Comparison of ENCODE assay signal across 7 cellular contexts in the genomic region with DNA sequence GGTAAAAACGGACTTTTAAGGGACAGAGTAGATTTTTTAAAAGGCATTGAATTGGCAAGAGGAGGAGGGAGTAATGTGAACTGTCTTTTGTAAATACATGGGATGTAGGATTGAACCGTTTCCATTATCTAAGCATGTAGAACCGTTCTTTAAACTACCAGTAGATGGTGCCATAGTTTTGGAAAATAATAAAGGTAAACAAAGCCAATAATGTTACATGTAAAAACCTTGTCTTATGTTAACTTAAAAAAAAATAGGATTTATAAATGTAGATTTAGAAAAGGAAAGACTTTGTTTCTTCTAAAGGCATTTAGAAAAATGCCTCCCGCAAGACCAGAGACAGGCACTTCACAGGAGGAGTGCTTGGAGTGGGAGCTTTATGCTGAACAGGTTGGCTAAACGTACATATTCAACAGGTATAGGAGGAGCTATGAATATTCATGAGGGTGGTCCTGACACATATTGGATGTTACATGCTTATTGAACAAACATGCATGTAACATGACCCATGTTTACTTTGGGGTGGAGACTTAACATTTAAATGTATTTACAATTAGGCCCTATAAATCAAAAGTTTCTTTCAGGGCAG. TPM values are rescaled to one million over a fixed set of nuclear protein-coding genes. Genes with fewer than 3 reads are reported as not detected.
DNase-seq lines count a peak whose midpoint lies in the region; ATAC-seq and TF ChIP-seq lines count a peak whose summit lies in the region.

No MANE protein-coding gene starts in this region.

- H3K36me3 ChIP-seq in GM23338 (ENCODE audit: insufficient read depth) (no peaks in the 10 kb centered on the region), SK-N-SH (replicated peaks in 1 of 2; ENCODE audit: control insufficient read depth in 1 of 2, insufficient read depth in 2 of 2, low read length in 1 of 2) (no peaks in the 10 kb centered on the region), neuronal stem cell (replicated peaks in 1 of 2; ENCODE audit: control insufficient read depth in 2 of 2, insufficient read depth in 2 of 2, low read length in 2 of 2) (no peaks in the 10 kb centered on the region)
- H3K36me3 ChIP-seq in effector memory CD4-positive, alpha-beta T cell (ENCODE audit: control insufficient read depth, insufficient read depth, low read length) = no peaks in the 10 kb centered on the region

- H3F3A ChIP-seq in GM23338 (replicated peaks; ENCODE audit: low read depth) (no peaks in the 10 kb centered on the region), SK-N-SH (replicated peaks; ENCODE audit: insufficient read depth) (no peaks in the 10 kb centered on the region)

- no peak overlapping the region for H2AK5ac ChIP-seq in neuronal stem cell (ENCODE audit: low read depth, low read length)

- no peaks in the 10 kb centered on the region for H3K27me3 Mint-ChIP-seq in GM23338 (ENCODE audit: insufficient read depth, low read depth, poor library complexity)

- peak; percentile 82 for TF ChIP-seq RAD21 in SK-N-SH (IDR thresholded peaks at IDR 0.05; ENCODE audit: low read length)

- no peak for TF ChIP-seq EP300 in SK-N-SH (IDR thresholded peaks at IDR 0.05; ENCODE audit: borderline replicate concordance in 1 of 2, low read depth in 1 of 2, low read length in 1 of 2)

- H3K79me2 ChIP-seq in GM23338 (replicated peaks; ENCODE audit: insufficient read depth) (no peaks in the 10 kb centered on the region), SK-N-SH (ENCODE audit: insufficient read depth) (no peaks in the 10 kb centered on the region)

- H3K9me2 ChIP-seq in GM23338 (ENCODE audit: insufficient read depth) (no peaks in the 10 kb centered on the region), SK-N-SH (no peaks in the 10 kb centered on the region)

- H4K91ac ChIP-seq in neuronal stem cell (ENCODE audit: low read depth, low read length, poor library complexity) = no peak overlapping the region

- no peak overlapping the region for H4K8ac ChIP-seq in neuronal stem cell (ENCODE audit: low read depth, low read length)

- CTCF ChIA-PET in SK-N-SH (lab: Yijun Ruan, JAX) = interaction anchor here (0.6 to 6.1 kb wide), 46 partner anchors 9 to 1586 kb away, joined by 3 to 74 read pairs (median 4); partner anchors contain the start of genes AP1AR and FAM241A

- no peaks in the 10 kb centered on the region for H3K9me3 Mint-ChIP-seq in GM23338

- no peak overlapping the region for H2BK12ac ChIP-seq in neuronal stem cell (ENCODE audit: low read length)

- no peak overlapping the region for H3K14ac ChIP-seq in neuronal stem cell (ENCODE audit: low read length)

- TF ChIP-seq CTCF in GM12872 (IDR thresholded peaks at IDR 0.05; ENCODE audit: insufficient read depth, low read depth, low read length) (peak; percentile 50; the same call in 2 of the 3 replicates), GM23338 (conservative IDR thresholded peaks at IDR 0.05; ENCODE audit: low read depth in 2 of 2) (peak in 1 of 2 experiments; percentile 92), LNCAP (IDR thresholded peaks at IDR 0.05) (peak; percentile 57; the same call in 1 of the 2 replicates), SK-N-SH (IDR thresholded peaks at IDR 0.05) (peak; percentile 81), fibroblast of mammary gland (conservative IDR thresholded peaks at IDR 0.05; ENCODE audit: control insufficient read depth, insufficient read depth, low read depth, low read length) (peak; percentile 66)

- no peak overlapping the region for H3K23ac ChIP-seq in neuronal stem cell (ENCODE audit: low read depth, low read length, poor library complexity)

- H3K4me3 ChIP-seq in GM23338 = no peak overlapping the region
- no peak overlapping the region for H3K4me3 ChIP-seq in SK-N-SH (ENCODE audit: low read depth in 2 of 2, low read length in 1 of 2)
- H3K4me3 ChIP-seq in fibroblast of mammary gland (ENCODE audit: control insufficient read depth, low read depth, low read length) = no peak overlapping the region
- no peak overlapping the region for H3K4me3 ChIP-seq in neuronal stem cell (ENCODE audit: low read length in 2 of 2)
- no peak overlapping the region for H3K4me3 ChIP-seq in effector memory CD4-positive, alpha-beta T cell (ENCODE audit: insufficient read depth, low read depth, low read length, poor library complexity, severe bottlenecking)

- H3K27ac ChIP-seq in GM23338 (ENCODE audit: low read depth) (no peak overlapping the region), SK-N-SH (ENCODE audit: low read depth in 2 of 2, low read length in 1 of 2) (no peak overlapping the region), neuronal stem cell (replicated peaks; ENCODE audit: low read length) (no peak overlapping the region)
- no peak overlapping the region for H3K27ac ChIP-seq in effector memory CD4-positive, alpha-beta T cell (ENCODE audit: insufficient read depth, low read length, poor library complexity, severe bottlenecking)

- no peaks in the 10 kb centered on the region for H3K9me3 ChIP-seq in SK-N-SH
- no peaks in the 10 kb centered on the region for H3K9me3 ChIP-seq in neuronal stem cell (replicated peaks in 1 of 2; ENCODE audit: control insufficient read depth in 2 of 2, insufficient read depth in 1 of 2, low read depth in 1 of 2, low read length in 2 of 2)
- no peaks in the 10 kb centered on the region for H3K9me3 ChIP-seq in effector memory CD4-positive, alpha-beta T cell (ENCODE audit: control insufficient read depth, low read length)

- H3K18ac ChIP-seq in neuronal stem cell (ENCODE audit: low read length) = no peak overlapping the region

- H3K4me3 Mint-ChIP-seq in GM23338 = no peak overlapping the region

- no peak overlapping the region for H3K27ac Mint-ChIP-seq in GM23338

- H3K36me3 Mint-ChIP-seq in GM23338 (ENCODE audit: low read depth) = no peaks in the 10 kb centered on the region

- no peaks in the 10 kb centered on the region for H3K79me1 ChIP-seq in neuronal stem cell (ENCODE audit: low read depth, low read length)

- H3K4me1 Mint-ChIP-seq in GM23338 = peaks cover 6% of the 10 kb centered on the region; the same call in 1 of the 3 replicates

- peak; percentile 68 for DNase-seq in GM23338 (ENCODE audit: low spot score)
- DNase-seq in SK-N-SH = peak; percentile 52
- DNase-seq in fibroblast of mammary gland (ENCODE audit: low read depth) = peak; percentile 79
- peak; percentile 31 for DNase-seq in neuronal stem cell (ENCODE audit: low spot score)
- no peak for DNase-seq in effector memory CD4-positive, alpha-beta T cell

- H3K27me3 ChIP-seq in GM23338 (ENCODE audit: insufficient read depth) (no peaks in the 10 kb centered on the region), SK-N-SH (ENCODE audit: insufficient read depth) (no peaks in the 10 kb centered on the region), neuronal stem cell (ENCODE audit: control insufficient read depth in 3 of 3, insufficient read depth in 3 of 3, low read depth in 1 of 3, low read length in 3 of 3) (no peaks in the 10 kb centered on the region)
- no peaks in the 10 kb centered on the region for H3K27me3 ChIP-seq in effector memory CD4-positive, alpha-beta T cell (replicated peaks; ENCODE audit: control insufficient read depth, insufficient read depth, low read length, poor library complexity, severe bottlenecking)

- H3K9ac ChIP-seq in SK-N-SH (no peak overlapping the region), neuronal stem cell (ENCODE audit: low read depth, low read length, poor library complexity) (no peak overlapping the region)

- H2AFZ ChIP-seq in GM23338 = peak overlapping the region; percentile 16; the same call in 1 of the 2 replicates
- peak overlapping the region; percentile 33; the same call in 1 of the 2 replicates for H2AFZ ChIP-seq in SK-N-SH (ENCODE audit: low read depth)
- H2AFZ ChIP-seq in neuronal stem cell (ENCODE audit: low read length) = peak overlapping the region; percentile 1

- H3K4me1 ChIP-seq in GM23338 (ENCODE audit: insufficient read depth) (no peaks in the 10 kb centered on the region), SK-N-SH (ENCODE audit: control insufficient read depth in 1 of 2, insufficient read depth in 2 of 2, low read depth in 1 of 2, low read length in 1 of 2) (no peaks in the 10 kb centered on the region), neuronal stem cell (ENCODE audit: control insufficient read depth in 2 of 2, insufficient read depth in 1 of 2, low read depth in 1 of 2, low read length in 2 of 2) (no peaks in the 10 kb centered on the region)
- no peaks in the 10 kb centered on the region for H3K4me1 ChIP-seq in effector memory CD4-positive, alpha-beta T cell (ENCODE audit: control insufficient read depth, insufficient read depth, low read length, poor library complexity, severe bottlenecking)

- H2BK5ac ChIP-seq in neuronal stem cell (ENCODE audit: low read length) = no peak overlapping the region

- peak; percentile 90 for ATAC-seq in GM23338

- no peak overlapping the region for H3K4me2 ChIP-seq in GM23338
- no peak overlapping the region for H3K4me2 ChIP-seq in SK-N-SH
- no peak overlapping the region for H3K4me2 ChIP-seq in neuronal stem cell (ENCODE audit: insufficient read depth, low read length, poor library complexity, severe bottlenecking)

- POLR2A ChIA-PET in SK-N-SH (lab: Yijun Ruan, JAX) = no interaction called here

- H3K4ac ChIP-seq in neuronal stem cell (ENCODE audit: low read length) = no peak overlapping the region

- no peaks in the 10 kb centered on the region for H4K20me1 ChIP-seq in GM23338 (replicated peaks; ENCODE audit: insufficient read depth)
- H4K20me1 ChIP-seq in SK-N-SH (ENCODE audit: insufficient read depth) = no peaks in the 10 kb centered on the region

- H2BK15ac ChIP-seq in neuronal stem cell (ENCODE audit: low read length) = no peak overlapping the region

- no peak overlapping the region for H2BK120ac ChIP-seq in neuronal stem cell (ENCODE audit: low read depth, low read length)

- 23% methylated on average over 5 of the region's 5 CpGs for WGBS in SK-N-SH (ENCODE audit: low lambda C conversion rate)
- WGBS in neuronal stem cell (ENCODE audit: extremely low coverage in 2 of 2, insufficient read length in 2 of 2, insufficient replicate concordance in 1 of 2), 2 donors = no CpG with 5 or more reads among the region's 5 CpGs

TF ChIP-seq in GM23338, 12 proteins besides CTCF, POLR2A, EP300 and RAD21 (continues in another document):
- TF ChIP-seq POLR2AphosphoS5 (IDR thresholded peaks at IDR 0.05; ENCODE audit: low read depth) (no peak), ZNF114 (CRISPR knock-in tag; IDR thresholded peaks at IDR 0.05) (no peak), ZNF331 (CRISPR knock-in tag; IDR thresholded peaks at IDR 0.05; ENCODE audit: low read depth) (no peak)

TF ChIP-seq in SK-N-SH, 30 proteins besides CTCF, POLR2A, EP300 and RAD21:
- TF ChIP-seq SMC3 (IDR thresholded peaks at IDR 0.05; ENCODE audit: low read depth, low read length) = peak; percentile 57
- TF ChIP-seq RCOR1 (IDR thresholded peaks at IDR 0.05; ENCODE audit: low read length) = no peak
- TF ChIP-seq CHD2 (IDR thresholded peaks at IDR 0.05; ENCODE audit: low read length, partially characterized antibody) = no peak
TF ChIP-seq in SK-N-SH: peak in this region for 1.

RNA-seq across cellular contexts. Expression of gene FAM241A, which starts 45.5 kb away (rescaled TPM):
- 0.43 and 0.63 TPM in 2 replicates for total RNA-seq in GM23338 (2014; rRNA removed; shearing (Covaris generic))
- polyA plus RNA-seq in GM23338 (2016; fragmentation: Nextera tagmentation; extraction: Ambion mirVana) (0.58 and 0.66 TPM in 2 replicates), SK-N-SH (2012; rRNA removed) (0.28 and 0.44 TPM in 2 replicates)
- polyA plus RNA-seq in SK-N-SH (2012; cell fraction: cytosol; rRNA removed) = 0.63 and 0.85 TPM in 2 replicates
- 0.32 and 0.35 TPM in 2 replicates for polyA plus RNA-seq in SK-N-SH (2012; cell fraction: nucleus; rRNA removed)
- 0.07 TPM for polyA plus RNA-seq in neuronal stem cell (2013, experiment 1 of 2)
- 0.04 TPM for polyA plus RNA-seq in neuronal stem cell (2013, experiment 2 of 2)

Comparison
In these comparisons a context has a peak if more than half of its experiments do, and no peak if none do; other contexts are left out.
1. DNase-seq: peak in GM23338 (single experiment), SK-N-SH (single experiment), fibroblast of mammary gland (single experiment) and neuronal stem cell (single experiment); none in effector memory CD4-positive, alpha-beta T cell (0 of 3).
2. Peak in every context shown above with its lines, with median percentiles within 50 percentile points of each other: H2AFZ ChIP-seq.